In the genomic region with DNA sequence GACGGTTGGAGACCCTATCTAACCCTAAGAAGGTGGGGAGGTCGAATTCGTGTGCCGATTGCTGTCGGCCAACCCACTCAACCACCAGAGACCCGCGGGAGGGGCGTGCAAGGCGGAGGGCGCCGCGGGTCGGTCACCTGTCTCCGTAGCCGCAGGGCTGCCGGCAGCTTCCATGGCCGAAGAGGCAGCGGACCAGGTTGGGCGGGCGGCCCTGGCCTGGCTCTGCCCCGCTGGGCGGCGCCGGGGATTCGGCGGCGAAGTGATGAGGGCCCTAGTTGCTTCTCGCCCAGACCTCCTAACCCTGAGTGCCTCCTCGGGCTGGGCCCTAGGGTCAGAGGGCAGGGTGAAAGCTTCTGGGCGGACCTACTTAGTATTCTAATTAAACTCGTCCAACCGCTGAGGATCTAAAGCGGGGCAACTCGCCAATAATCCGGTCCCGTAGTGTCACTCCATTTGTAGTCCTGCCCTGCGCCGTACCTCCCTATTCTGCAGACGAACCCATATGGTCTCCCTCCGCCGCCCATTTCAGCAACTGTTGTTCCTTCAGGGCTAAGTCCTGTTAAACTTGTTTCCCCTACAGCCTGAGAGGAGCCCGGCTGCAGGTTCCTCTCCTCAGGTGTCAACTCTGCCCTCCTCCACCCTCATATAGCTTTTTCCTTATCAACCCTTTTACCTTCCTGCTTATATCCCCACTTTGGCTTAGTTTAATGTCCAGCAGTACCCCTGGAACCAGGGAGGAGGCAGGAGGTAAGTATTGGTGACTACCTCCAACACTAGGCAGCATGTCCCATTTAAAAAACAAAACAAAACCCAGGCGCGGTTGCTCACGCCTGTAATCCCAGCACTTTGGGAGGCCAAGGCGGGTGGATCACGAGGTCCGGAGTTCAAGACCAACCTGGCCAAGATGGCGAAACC, we compare ENCODE assay signal across 8 cellular contexts. TPM values are rescaled to one million over a fixed set of nuclear protein-coding genes. Genes with fewer than 3 reads are reported as not detected.
DNase-seq lines count a peak whose midpoint lies in the region; ATAC-seq and TF ChIP-seq lines count a peak whose summit lies in the region.

A gene (minus strand): TSS at position 307 of the 915 bp plus-strand sequence. CDS start 133 bp downstream, at position 174.

- intact Hi-C loops in esophagus muscularis mucosa (cut with DNase I): loop anchor here (5.0 kb wide), 1 partner anchor 101 kb away; a partner anchor contains a TSS
- intact Hi-C loops in mucosa of descending colon (cut with DNase I, micrococcal nuclease): no loop called here

- ATAC-seq in GM19438 (IDR thresholded peaks at IDR 0.05; ENCODE audit: low read depth, unreplicated experiment) (peak; percentile 30), HG03558 (IDR thresholded peaks at IDR 0.05; ENCODE audit: extremely low read depth, unreplicated experiment) (peak; percentile 31), mucosa of descending colon (peak; percentile 54)
- peak; percentile 19 to 20 for ATAC-seq in activated T-cell treated with anti-CD3 and anti-CD28 coated beads, Interleukin-2, amount 50 U/mL, for 4 hours

- H3K27ac ChIP-seq in OCI-LY3 (ENCODE audit: low read length) (peak within 1 kb of the TSS; percentile 95), esophagus muscularis mucosa (replicated peaks in 1 of 4) (peak within 1 kb of the TSS; percentile 92 to 98 (median 96))

- peak within 1 kb of the TSS; percentile 96 for H3K4me2 ChIP-seq in OCI-LY3 (ENCODE audit: low read length)

- H3K36me3 ChIP-seq in OCI-LY3 (replicated peaks; ENCODE audit: low read depth, low read length): peaks cover 7% of the 10 kb centered on the region
- H3K36me3 ChIP-seq in esophagus muscularis mucosa: peaks cover 0 to 14% (median 5%) of the 10 kb centered on the region in 4 donors
- H3K36me3 ChIP-seq in mucosa of descending colon (ENCODE audit: low read depth): no peaks in the 10 kb centered on the region

- H3K27ac Mint-ChIP-seq in stimulated activated naive CD8-positive, alpha-beta T cell treated with anti-CD3 and anti-CD28 coated beads, Interleukin-15, Interleukin-2, amounts not matched to agents 100 ng/mL and 50 ng/mL, for 24 hours: peak within 1 kb of the TSS; percentile 97

- H3K4me1 Mint-ChIP-seq in activated T-cell treated with anti-CD3 and anti-CD28 coated beads, Interleukin-2, amount 50 U/mL, for 4 hours (ENCODE audit: low read depth): peaks cover 55% of the 10 kb centered on the region
- H3K4me1 Mint-ChIP-seq in stimulated activated naive CD8-positive, alpha-beta T cell treated with anti-CD3 and anti-CD28 coated beads, Interleukin-15, Interleukin-2, amounts not matched to agents 100 ng/mL and 50 ng/mL, for 24 hours (ENCODE audit: low read depth): peaks cover 65% of the 10 kb centered on the region

- H3K79me2 ChIP-seq in OCI-LY3 (ENCODE audit: low read length): peaks cover 51% of the 10 kb centered on the region

- peak within 1 kb of the TSS; percentile 98 for H3K4me3 Mint-ChIP-seq in activated T-cell treated with anti-CD3 and anti-CD28 coated beads, Interleukin-2, amount 50 U/mL, for 4 hours
- peak within 1 kb of the TSS; percentile 95 for H3K4me3 Mint-ChIP-seq in stimulated activated naive CD8-positive, alpha-beta T cell treated with anti-CD3 and anti-CD28 coated beads, Interleukin-15, Interleukin-2, amounts not matched to agents 100 ng/mL and 50 ng/mL, for 24 hours

- DNase-seq in COLO829 (ENCODE audit: low spot score): peak; percentile 69
- peak; percentile 36 for DNase-seq in activated T-cell treated with anti-CD3 and anti-CD28 coated beads, Interleukin-2, amount 50 U/mL, for 4 hours
- peak; percentile 93 for DNase-seq in esophagus muscularis mucosa (ENCODE audit: extremely low spot score)
- peak; percentile 86 to 92 (median 90) for DNase-seq in mucosa of descending colon

- H3K9me3 ChIP-seq in OCI-LY3 (ENCODE audit: insufficient read depth, low read length): peaks cover 4% of the 10 kb centered on the region; the same call in 1 of the 2 replicates
- H3K9me3 ChIP-seq in esophagus muscularis mucosa: no peaks in the 10 kb centered on the region
- H3K9me3 ChIP-seq in mucosa of descending colon: no peaks in the 10 kb centered on the region

- H3K9me3 Mint-ChIP-seq in activated T-cell treated with anti-CD3 and anti-CD28 coated beads, Interleukin-2, amount 50 U/mL, for 4 hours: no peaks in the 10 kb centered on the region
- no peaks in the 10 kb centered on the region for H3K9me3 Mint-ChIP-seq in stimulated activated naive CD8-positive, alpha-beta T cell treated with anti-CD3 and anti-CD28 coated beads, Interleukin-15, Interleukin-2, amounts not matched to agents 100 ng/mL and 50 ng/mL, for 24 hours

- H3K4me3 ChIP-seq in OCI-LY3 (ENCODE audit: low read length) (peak within 1 kb of the TSS; percentile 91), esophagus muscularis mucosa (peak within 1 kb of the TSS; percentile 79 to 90 (median 89)), mucosa of descending colon (peak within 1 kb of the TSS; percentile 87)

- no peak for TF ChIP-seq EP300 in esophagus muscularis mucosa (IDR thresholded peaks at IDR 0.05)

- WGBS in esophagus muscularis mucosa: 14% methylated on average over 28 of the region's 49 CpGs

- TF ChIP-seq CTCF in OCI-LY3 (IDR thresholded peaks at IDR 0.05; ENCODE audit: low read depth, low read length) (no peak; the same call in 1 of the 2 replicates), esophagus muscularis mucosa (IDR thresholded peaks at IDR 0.05) (no peak), mucosa of descending colon (IDR thresholded peaks at IDR 0.05) (no peak)

- no peaks in the 10 kb centered on the region; the same call in 1 of the 2 replicates for H4K20me1 ChIP-seq in OCI-LY3 (ENCODE audit: insufficient read depth, low read length)

- peaks cover 9% of the 10 kb centered on the region for H3K36me3 Mint-ChIP-seq in activated T-cell treated with anti-CD3 and anti-CD28 coated beads, Interleukin-2, amount 50 U/mL, for 4 hours (ENCODE audit: insufficient read depth)
- H3K36me3 Mint-ChIP-seq in stimulated activated naive CD8-positive, alpha-beta T cell treated with anti-CD3 and anti-CD28 coated beads, Interleukin-15, Interleukin-2, amounts not matched to agents 100 ng/mL and 50 ng/mL, for 24 hours (ENCODE audit: low read depth): peaks cover 30% of the 10 kb centered on the region

- H2AFZ ChIP-seq in OCI-LY3 (ENCODE audit: low read depth, low read length): peak within 1 kb of the TSS; percentile 81

- peaks cover 2% of the 10 kb centered on the region; the same call in 1 of the 2 replicates for H3K27me3 ChIP-seq in OCI-LY3 (ENCODE audit: low read depth, low read length)
- H3K27me3 ChIP-seq in esophagus muscularis mucosa: no peaks in the 10 kb centered on the region

- peak within 1 kb of the TSS; percentile 97 for H3K9ac ChIP-seq in OCI-LY3 (ENCODE audit: low read length)

- H3K4me1 ChIP-seq in OCI-LY3 (ENCODE audit: low read length) (peaks cover 45% of the 10 kb centered on the region), esophagus muscularis mucosa (peaks cover 36 to 64% (median 54%) of the 10 kb centered on the region in 4 donors), mucosa of descending colon (ENCODE audit: low read depth) (peaks cover 39% of the 10 kb centered on the region)

- TF ChIP-seq POLR2A in esophagus muscularis mucosa (IDR thresholded peaks at IDR 0.05; ENCODE audit: low read depth): peak; percentile 47

- H3K27me3 Mint-ChIP-seq in activated T-cell treated with anti-CD3 and anti-CD28 coated beads, Interleukin-2, amount 50 U/mL, for 4 hours (ENCODE audit: low read depth): no peaks in the 10 kb centered on the region
- no peaks in the 10 kb centered on the region for H3K27me3 Mint-ChIP-seq in stimulated activated naive CD8-positive, alpha-beta T cell treated with anti-CD3 and anti-CD28 coated beads, Interleukin-15, Interleukin-2, amounts not matched to agents 100 ng/mL and 50 ng/mL, for 24 hours

RNA-seq across cellular contexts. Expression of the gene that starts here (rescaled TPM):
- total RNA-seq in activated T-cell treated with anti-CD3 and anti-CD28 coated beads, Interleukin-2, amount 50 U/mL, for 4 hours: 10 to 100 TPM; 24.9 to 30.0 (median 28.4) TPM
- total RNA-seq in esophagus muscularis mucosa (10 to 100 TPM; 24.2 to 29.5 (median 26.7) TPM), mucosa of descending colon (10 to 100 TPM; 29.7 to 48.8 (median 45.7) TPM)

Comparison
In these comparisons a context has a peak if more than half of its experiments do, and no peak if none do; other contexts are left out.
1. Peak in every context shown above with its lines: DNase-seq, ATAC-seq, H3K4me3 ChIP-seq and H3K27ac ChIP-seq.
2. DNase-seq: peak in every context shown above with its lines; median percentile 93 in esophagus muscularis mucosa; 90 in mucosa of descending colon; 69 in COLO829; 36 in activated T-cell treated with anti-CD3 and anti-CD28 coated beads, Interleukin-2, amount 50 U/mL, for 4 hours.